In genomic region chr2:221088506-221088905, GRCh38 we compare ENCODE assay signal across 28 cellular contexts.
"Had no signal": no experiment of that assay in that cellular context is flagged by ENCODE, and none has a peak within 500 bp of the region (broad histone marks: within the 10 kb centered on the region; RNA-seq: fewer than 3 reads in every experiment).

No MANE protein-coding gene starts in this region.

- H3K4me1 ChIP-seq: adrenal gland, SJSA1 had no signal

- H3K4me3 ChIP-seq: adrenal gland, MG63, SJSA1 had no signal

- H3K9me3 ChIP-seq: adrenal gland, MG63, SJSA1 had no signal

- H3K27ac ChIP-seq: adrenal gland, SJSA1 had no signal

- H3K27me3 ChIP-seq: MG63, SJSA1 had no signal

- H3K36me3 ChIP-seq: adrenal gland, MG63, SJSA1 had no signal

- ATAC-seq: activated CD8-positive, alpha-beta T cell treated with anti-CD3 and anti-CD28 coated beads, Interleukin-2, amount 10 ng/mL, durations not matched to agents 7 days and 5 days; Panc1; Right ventricle myocardium inferior; SK-N-SH treated with all-trans-retinoic acid at 6 μM for 48 hours; WTC11 had no signal

- DNase-seq: activated CD4-positive, alpha-beta T cell treated with anti-CD3 and anti-CD28 coated beads for 48 hours; activated CD4-positive, alpha-beta T cell treated with anti-CD3 and anti-CD28 coated beads, Interleukin-2, amount 50 U/mL, for 4 hours; activated CD4-positive, CD25-positive, alpha-beta regulatory T cell treated with anti-CD3 and anti-CD28 coated beads, Interleukin-2, amount 50 U/mL, for 72 hours; activated CD8-positive, alpha-beta memory T cell treated with anti-CD3 and anti-CD28 coated beads, Interleukin-2, amount 50 U/mL, for 48 hours; activated CD8-positive, alpha-beta T cell treated with anti-CD3 and anti-CD28 coated beads, Interleukin-2, amount 10 ng/mL, durations not matched to agents 7 days and 5 days; activated naive CD4-positive, alpha-beta T cell treated with anti-CD3 and anti-CD28 coated beads, Interleukin-2, amount 50 U/mL, for 16 hours; activated naive CD8-positive, alpha-beta T cell treated with anti-CD3 and anti-CD28 coated beads, Interleukin-2, amount 10 ng/mL, durations not matched to agents 7 days and 5 days; activated T-cell treated with anti-CD3 and anti-CD28 coated beads, Interleukin-2, amount 50 U/mL, for 1 hour; adrenal gland; anterior cingulate cortex; cortex of kidney; KG1; MG63; MV-4-11; NCI-H1092 treated with DMSO at 0.1 percent for 48 hours; NCI-H1417 treated with DMSO at 0.1 percent for 48 hours; NCI-H187; NCI-H2081; NCI-H446 treated with DMSO at 0.1 percent for 48 hours; NCI-H774; NK-92 treated with Interleukin-12 subunit alpha and Interleukin-12 subunit beta, amount 100 ng/mL, for 24 hours; OCI-M1; RPMI8226 had no signal
